In genomic region chr10:5616871-5617270, GRCh38 we compare ENCODE assay signal across 15 cellular contexts. TPM values are rescaled to one million over a fixed set of nuclear protein-coding genes. Genes with fewer than 3 reads are reported as not detected.
A peak's percentile ranks its signal among the peaks of the same experiment; 100 is the strongest.
DNase-seq lines count a peak whose midpoint lies in the region; ATAC-seq and TF ChIP-seq lines count a peak whose summit lies in the region.
"Had no signal": no experiment of that assay in that cellular context is flagged by ENCODE, and none has a peak within 500 bp of the region (broad histone marks: within the 10 kb centered on the region; RNA-seq: fewer than 3 reads in every experiment).

No MANE protein-coding gene starts in this region.

- H4K20me1 ChIP-seq in hepatocyte (ENCODE audit: insufficient read depth, poor library complexity, severe bottlenecking): no peaks in the 10 kb centered on the region

- H3K27me3 Mint-ChIP-seq in brain: no peaks in the 10 kb centered on the region
- peaks cover 8% of the 10 kb centered on the region for H3K27me3 Mint-ChIP-seq in endothelial cell (ENCODE audit: unreplicated experiment)
- H3K27me3 Mint-ChIP-seq in activated T-helper 2 cell treated with anti-CD3 and anti-CD28 coated beads, Interferon-gamma antibody, Interleukin-2, Interleukin-4, amounts not matched to agents 10 μg/mL and 5 μg/mL and 100 μg/mL, durations not matched to agents 14 hours and 24 hours and 36 hours (ENCODE audit: low read depth): peaks cover 5% of the 10 kb centered on the region
- H3K27me3 Mint-ChIP-seq: CD4-positive, alpha-beta memory T cell had no signal

- ATAC-seq in GM19395 (IDR thresholded peaks at IDR 0.05; ENCODE audit: unreplicated experiment): no peak

- intact Hi-C loops in sigmoid colon (cut with DNase I): no loop called here
- intact Hi-C loops in activated T-helper 2 cell treated with anti-CD3 and anti-CD28 coated beads, Interferon-gamma antibody, Interleukin-2, Interleukin-4, amounts not matched to agents 10 μg/mL and 5 μg/mL and 100 μg/mL, durations not matched to agents 14 hours and 24 hours and 36 hours (cut with micrococcal nuclease): no loop called here

- POLR2A ChIA-PET in RWPE1 (lab: Yijun Ruan, JAX; ENCODE audit: low non-redundant PET): no interaction called here

- peak overlapping the region in 2 of 5 experiments; percentile 4 to 13 for H3K4me3 Mint-ChIP-seq in brain
- H3K4me3 Mint-ChIP-seq in endothelial cell (ENCODE audit: unreplicated experiment): no peak overlapping the region
- no peak overlapping the region for H3K4me3 Mint-ChIP-seq in activated T-helper 2 cell treated with anti-CD3 and anti-CD28 coated beads, Interferon-gamma antibody, Interleukin-2, Interleukin-4, amounts not matched to agents 10 μg/mL and 5 μg/mL and 100 μg/mL, durations not matched to agents 14 hours and 24 hours and 36 hours (ENCODE audit: low read depth)
- H3K4me3 Mint-ChIP-seq: B cell; CD4-positive, alpha-beta memory T cell had no signal

- H3K27ac Mint-ChIP-seq in brain (peak overlapping the region in 4 of 5 experiments; percentile 9 to 81 (median 45)), endothelial cell (ENCODE audit: unreplicated experiment) (no peak overlapping the region)
- H3K27ac Mint-ChIP-seq in activated T-helper 2 cell treated with anti-CD3 and anti-CD28 coated beads, Interferon-gamma antibody, Interleukin-2, Interleukin-4, amounts not matched to agents 10 μg/mL and 5 μg/mL and 100 μg/mL, durations not matched to agents 14 hours and 24 hours and 36 hours: no peak overlapping the region
- H3K27ac Mint-ChIP-seq: B cell had no signal

- H3K27ac ChIP-seq in RWPE1 (peak overlapping the region; percentile 70), hepatocyte (peak overlapping the region; percentile 89), sigmoid colon (peak overlapping the region in 1 of 4 donors; percentile 34)
- H3K27ac ChIP-seq: PC-9 had no signal

- no peak overlapping the region for H2AFZ ChIP-seq in hepatocyte
- H2AFZ ChIP-seq: PC-9 had no signal

- DNase-seq in RWPE1 (ENCODE audit: low spot score): no peak
- no peak for DNase-seq in hepatocyte (ENCODE audit: low spot score)
- DNase-seq in sigmoid colon: peak; percentile 81
- DNase-seq in endothelial cell (ENCODE audit: low spot score): no peak
- DNase-seq in activated T-helper 2 cell treated with anti-CD3 and anti-CD28 coated beads, Interferon-gamma antibody, Interleukin-2, Interleukin-4, amounts not matched to agents 10 μg/mL and 5 μg/mL and 100 μg/mL, durations not matched to agents 14 hours and 24 hours and 36 hours (ENCODE audit: low spot score): no peak
- DNase-seq: CD4-positive, alpha-beta memory T cell; GF-D8; GOT3; Karpas-422; NCI-H1105 treated with DMSO at 0.1 percent for 48 hours; NCI-H187; PC-9 had no signal

- H3K9me2 ChIP-seq in hepatocyte (replicated peaks; ENCODE audit: insufficient read depth): no peaks in the 10 kb centered on the region

- H3K9me3 Mint-ChIP-seq in brain: peaks cover 0 to 2% (median 0%) of the 10 kb centered on the region in 5 experiments
- H3K9me3 Mint-ChIP-seq in endothelial cell (ENCODE audit: unreplicated experiment): no peaks in the 10 kb centered on the region
- H3K9me3 Mint-ChIP-seq in activated T-helper 2 cell treated with anti-CD3 and anti-CD28 coated beads, Interferon-gamma antibody, Interleukin-2, Interleukin-4, amounts not matched to agents 10 μg/mL and 5 μg/mL and 100 μg/mL, durations not matched to agents 14 hours and 24 hours and 36 hours: no peaks in the 10 kb centered on the region
- H3K9me3 Mint-ChIP-seq: CD4-positive, alpha-beta memory T cell had no signal

- H3K4me1 Mint-ChIP-seq in brain (peaks cover 44% of the 10 kb centered on the region), endothelial cell (ENCODE audit: unreplicated experiment) (peaks cover 38% of the 10 kb centered on the region)
- H3K4me1 Mint-ChIP-seq in activated T-helper 2 cell treated with anti-CD3 and anti-CD28 coated beads, Interferon-gamma antibody, Interleukin-2, Interleukin-4, amounts not matched to agents 10 μg/mL and 5 μg/mL and 100 μg/mL, durations not matched to agents 14 hours and 24 hours and 36 hours (ENCODE audit: low read depth): no peaks in the 10 kb centered on the region
- H3K4me1 Mint-ChIP-seq: B cell had no signal

- TF ChIP-seq CTCF in RWPE1 (conservative IDR thresholded peaks at IDR 0.05; ENCODE audit: low read depth) (no peak), brain (conservative IDR thresholded peaks at IDR 0.05) (no peak), hepatocyte (IDR thresholded peaks at IDR 0.05; ENCODE audit: poor library complexity) (no peak), sigmoid colon (IDR thresholded peaks at IDR 0.05) (no peak), endothelial cell (IDR thresholded peaks at IDR 0.05; ENCODE audit: unreplicated experiment) (no peak)

- H3K36me3 Mint-ChIP-seq in brain (no peaks in the 10 kb centered on the region), endothelial cell (ENCODE audit: low read depth, unreplicated experiment) (no peaks in the 10 kb centered on the region)
- no peaks in the 10 kb centered on the region for H3K36me3 Mint-ChIP-seq in activated T-helper 2 cell treated with anti-CD3 and anti-CD28 coated beads, Interferon-gamma antibody, Interleukin-2, Interleukin-4, amounts not matched to agents 10 μg/mL and 5 μg/mL and 100 μg/mL, durations not matched to agents 14 hours and 24 hours and 36 hours (ENCODE audit: low read depth)
- H3K36me3 Mint-ChIP-seq: CD4-positive, alpha-beta memory T cell had no signal

- H3K27me3 ChIP-seq in hepatocyte: no peaks in the 10 kb centered on the region
- no peaks in the 10 kb centered on the region for H3K27me3 ChIP-seq in sigmoid colon

- no peak for TF ChIP-seq EP300 in sigmoid colon (IDR thresholded peaks at IDR 0.05)

- H3K4me1 ChIP-seq in hepatocyte (ENCODE audit: insufficient read depth): peaks cover 34% of the 10 kb centered on the region
- H3K4me1 ChIP-seq in sigmoid colon: peaks cover 0 to 49% (median 39%) of the 10 kb centered on the region in 4 donors

- H3K4me3 ChIP-seq in hepatocyte: no peak overlapping the region
- H3K4me3 ChIP-seq in sigmoid colon: no peak overlapping the region
- H3K4me3 ChIP-seq: PC-9 had no signal

- WGBS in hepatocyte (ENCODE audit: low lambda C conversion rate, missing lambda C conversion rate): 68% methylated on average over 5 of the region's 5 CpGs
- WGBS in sigmoid colon, 2 donors: 74 to 90% methylated on average over 5 of the region's 5 CpGs

- no peak for TF ChIP-seq POLR2A in sigmoid colon (IDR thresholded peaks at IDR 0.05)

- no peak overlapping the region for H3K4me2 ChIP-seq in hepatocyte
- H3K4me2 ChIP-seq: PC-9 had no signal

- CTCF ChIA-PET in RWPE1 (lab: Yijun Ruan, JAX): no interaction called here

- H3K9me3 ChIP-seq in hepatocyte (ENCODE audit: low read depth) (no peaks in the 10 kb centered on the region), sigmoid colon (no peaks in the 10 kb centered on the region)

- no peaks in the 10 kb centered on the region for H3K36me3 ChIP-seq in hepatocyte (replicated peaks; ENCODE audit: insufficient read depth, low read depth)
- H3K36me3 ChIP-seq in sigmoid colon: no peaks in the 10 kb centered on the region

- no peaks in the 10 kb centered on the region for H3K79me2 ChIP-seq in hepatocyte

RNA-seq across cellular contexts. Expression of gene ASB13, which starts 49.5 kb away (rescaled TPM):
- polyA plus RNA-seq in brain (ENCODE audit: insufficient read depth, low read depth, low replicate concordance) (13.7 TPM), hepatocyte (8.8 and 16.9 TPM in 2 replicates), sigmoid colon (10 to 100 TPM; 26.5 to 52.0 (median 48.0) TPM)
- total RNA-seq in hepatocyte (9.2 and 18.1 TPM in 2 replicates), sigmoid colon (10 to 100 TPM; 13.2 to 23.5 (median 17.1) TPM), endothelial cell (ENCODE audit: unreplicated experiment) (22.5 TPM)
- total RNA-seq in activated T-helper 2 cell treated with anti-CD3 and anti-CD28 coated beads, Interferon-gamma antibody, Interleukin-2, Interleukin-4, amounts not matched to agents 10 μg/mL and 5 μg/mL and 100 μg/mL, durations not matched to agents 14 hours and 24 hours and 36 hours: 15.2 and 15.5 TPM in 2 replicates

Comparison
In these comparisons a context has a peak if more than half of its experiments do, and no peak if none do; other contexts are left out.
1. H3K27ac Mint-ChIP-seq: peak in brain (4 of 5); none in endothelial cell (single experiment) and activated T-helper 2 cell treated with anti-CD3 and anti-CD28 coated beads, Interferon-gamma antibody, Interleukin-2, Interleukin-4, amounts not matched to agents 10 μg/mL and 5 μg/mL and 100 μg/mL, durations not matched to agents 14 hours and 24 hours and 36 hours (single experiment).